In genomic region chr6:109531446-109531845, GRCh38 we compare ENCODE assay signal across 28 cellular contexts.
"Had no signal": no experiment of that assay in that cellular context is flagged by ENCODE, and none has a peak within 500 bp of the region (broad histone marks: within the 10 kb centered on the region; RNA-seq: fewer than 3 reads in every experiment).

No MANE protein-coding gene starts in this region.

- H3K27ac ChIP-seq: coronary artery, gastrocnemius medialis, heart left ventricle, hepatocyte, ovary, psoas muscle, sigmoid colon, suprapubic skin, transverse colon, upper lobe of right lung, uterus had no signal

- H3K27ac Mint-ChIP-seq: effector memory CD8-positive, alpha-beta T cell; nephron progenitor cell had no signal

- H3K9me3 Mint-ChIP-seq: effector memory CD8-positive, alpha-beta T cell; stimulated activated effector memory CD8-positive, alpha-beta T cell treated with anti-CD3 and anti-CD28 coated beads, Interleukin-12 subunit alpha, Interleukin-12 subunit beta, amount 100 ng/mL, for 72 hours had no signal

- H3K4me2 ChIP-seq: hepatocyte had no signal

- H2AFZ ChIP-seq: hepatocyte had no signal

- ATAC-seq: effector memory CD8-positive, alpha-beta T cell; gastrocnemius medialis; heart left ventricle; left lobe of liver; naive thymus-derived CD8-positive, alpha-beta T cell; psoas muscle; right cardiac atrium; stimulated activated naive CD8-positive, alpha-beta T cell treated with anti-CD3 and anti-CD28 coated beads, Interleukin-15, Interleukin-2, amounts not matched to agents 100 U/mL and 50 U/mL, for 24 hours; upper lobe of right lung had no signal

- H3K27me3 Mint-ChIP-seq: effector memory CD8-positive, alpha-beta T cell; naive thymus-derived CD8-positive, alpha-beta T cell had no signal

- H3K36me3 ChIP-seq: gastrocnemius medialis, heart left ventricle, ovary, sigmoid colon, suprapubic skin, transverse colon, upper lobe of right lung, uterus had no signal

- H3K79me2 ChIP-seq: hepatocyte had no signal

- H3K4me1 Mint-ChIP-seq: nephron progenitor cell; stimulated activated effector memory CD8-positive, alpha-beta T cell treated with anti-CD3 and anti-CD28 coated beads, Interleukin-12 subunit alpha, Interleukin-12 subunit beta, amount 100 ng/mL, for 72 hours had no signal

- H3K36me3 Mint-ChIP-seq: stimulated activated effector memory CD8-positive, alpha-beta T cell treated with anti-CD3 and anti-CD28 coated beads, Interleukin-12 subunit alpha, Interleukin-12 subunit beta, amount 100 ng/mL, for 72 hours had no signal

- H3K27me3 ChIP-seq: gastrocnemius medialis, heart left ventricle, hepatocyte, ovary, sigmoid colon, suprapubic skin, transverse colon, upper lobe of right lung, uterus had no signal

- H3K4me1 ChIP-seq: gastrocnemius medialis, heart left ventricle, psoas muscle, suprapubic skin, transverse colon, upper lobe of right lung, uterus had no signal

- DNase-seq: effector memory CD8-positive, alpha-beta T cell; foreskin fibroblast; gastrocnemius medialis; heart left ventricle; kidney; mesendoderm; midbrain; naive thymus-derived CD8-positive, alpha-beta T cell; nephron progenitor cell; nucleus accumbens; ovary; posterior cingulate gyrus; psoas muscle; right cardiac atrium; sigmoid colon; stimulated activated CD4-positive, alpha-beta T cell treated with anti-CD3 and anti-CD28 coated beads, Interleukin-2, amount 100 ng/mL, for 24 hours; stimulated activated CD4-positive, alpha-beta T cell treated with anti-CD3 and anti-CD28 coated beads, Interleukin-4, amount 100 ng/mL, for 24 hours; stimulated activated naive CD8-positive, alpha-beta T cell treated with anti-CD3 and anti-CD28 coated beads, Interleukin-15, Interleukin-2, amounts not matched to agents 100 U/mL and 50 U/mL, for 24 hours; transverse colon; upper lobe of right lung; uterus had no signal

- H3K4me3 Mint-ChIP-seq: effector memory CD8-positive, alpha-beta T cell; naive thymus-derived CD8-positive, alpha-beta T cell; nephron progenitor cell; stimulated activated effector memory CD8-positive, alpha-beta T cell treated with anti-CD3 and anti-CD28 coated beads, Interleukin-12 subunit alpha, Interleukin-12 subunit beta, amount 100 ng/mL, for 72 hours had no signal

- H3K9me3 ChIP-seq: gastrocnemius medialis, ovary, psoas muscle, sigmoid colon, suprapubic skin, transverse colon, upper lobe of right lung, uterus had no signal

- H3K4me3 ChIP-seq: coronary artery, gastrocnemius medialis, heart left ventricle, hepatocyte, lung, ovary, psoas muscle, sigmoid colon, suprapubic skin, transverse colon, upper lobe of right lung, uterus had no signal

- FAIRE-seq: endometrium, kidney had no signal
